ENCODE assay signal across 9 cellular contexts in genomic region chr3:137035631-137036030, GRCh38.
DNase-seq lines count a peak whose midpoint lies in the region; ATAC-seq and TF ChIP-seq lines count a peak whose summit lies in the region.
"Had no signal": no experiment of that assay in that cellular context is flagged by ENCODE, and none has a peak within 500 bp of the region (broad histone marks: within the 10 kb centered on the region; RNA-seq: fewer than 3 reads in every experiment).

No MANE protein-coding gene starts in this region.

- H3K4me1 ChIP-seq in Caco-2 (peaks cover 3% of the 10 kb centered on the region; the same call in 1 of the 2 replicates), H9 (ENCODE audit: insufficient read depth, low read length) (no peaks in the 10 kb centered on the region; the same call in 1 of the 2 replicates)

- no peak overlapping the region for H2BK120ac ChIP-seq in H9 (ENCODE audit: low read depth, low read length, poor library complexity, severe bottlenecking)

- H3K9ac ChIP-seq in H9 (ENCODE audit: extremely low read depth, insufficient read length, low read length): no peak overlapping the region

- no peak overlapping the region for H2AK5ac ChIP-seq in H9 (ENCODE audit: insufficient read length, low read length)

- H3K27me3 ChIP-seq in Caco-2 (replicated peaks; ENCODE audit: control insufficient read depth, insufficient read depth, low read length) (no peaks in the 10 kb centered on the region), H9 (ENCODE audit: insufficient read depth, low read length) (no peaks in the 10 kb centered on the region; the same call in 1 of the 2 replicates), kidney epithelial cell (ENCODE audit: control insufficient read depth, insufficient read depth, low read length) (peaks cover 4% of the 10 kb centered on the region)

- H3K36me3 Mint-ChIP-seq in Caco-2 (ENCODE audit: insufficient read depth, unreplicated experiment): no peaks in the 10 kb centered on the region
- no peaks in the 10 kb centered on the region for H3K36me3 Mint-ChIP-seq in H9 (ENCODE audit: insufficient read depth in 1 of 3, low read depth in 3 of 3)

- H3K4me1 Mint-ChIP-seq in Caco-2 (ENCODE audit: low read depth, unreplicated experiment) (no peaks in the 10 kb centered on the region), H9 (peaks cover 23 to 28% of the 10 kb centered on the region in 2 experiments)

- H3K4me3 ChIP-seq in Caco-2 (ENCODE audit: low read depth, low read length): no peak overlapping the region
- H3K4me3 ChIP-seq in kidney epithelial cell (ENCODE audit: low read depth, low read length): no peak overlapping the region

- intact Hi-C loops in Caco-2 (cut with micrococcal nuclease; ENCODE audit: unreplicated experiment): no loop called here

- H4K91ac ChIP-seq in H9 (ENCODE audit: insufficient read length, low read depth, low read length): no peak overlapping the region

- H3K56ac ChIP-seq in H9 (ENCODE audit: insufficient read length, low read depth, low read length): no peak overlapping the region

- no peak overlapping the region for H3K23ac ChIP-seq in H9 (ENCODE audit: insufficient read length, low read depth, low read length)

- H4K8ac ChIP-seq in H9 (replicated peaks; ENCODE audit: insufficient read length, low read depth, low read length): no peak overlapping the region

- H3K9me3 Mint-ChIP-seq in Caco-2 (ENCODE audit: unreplicated experiment) (no peaks in the 10 kb centered on the region), H9 (no peaks in the 10 kb centered on the region)

- WGBS in H9 (ENCODE audit: extremely low coverage, insufficient read length, low lambda C conversion rate): no CpG with 5 or more reads among the region's 5 CpGs

- no peaks in the 10 kb centered on the region for H4K20me1 ChIP-seq in H9 (ENCODE audit: control insufficient read depth, insufficient read depth, insufficient read length)

- no peaks in the 10 kb centered on the region for H3K23me2 ChIP-seq in H9 (ENCODE audit: insufficient read length, low read depth, low read length, poor library complexity, severe bottlenecking)

- H3K9me3 ChIP-seq in Caco-2 (no peaks in the 10 kb centered on the region), H9 (ENCODE audit: control insufficient read depth, low read depth, low read length) (no peaks in the 10 kb centered on the region)

- no peak overlapping the region for H4K5ac ChIP-seq in H9 (ENCODE audit: insufficient read length, low read depth, low read length)

- BruUV-seq in Caco-2 (replicated peaks; lab: Mats Ljungman, UMichigan): no TSS peak

- no peak overlapping the region for H3K18ac ChIP-seq in H9 (ENCODE audit: insufficient read length, low read depth, low read length)

- no peak overlapping the region for H2BK20ac ChIP-seq in H9 (ENCODE audit: low read depth, low read length, poor library complexity, severe bottlenecking)

- H3K79me1 ChIP-seq in H9 (ENCODE audit: insufficient read depth, low read depth, low read length, poor library complexity, severe bottlenecking): no peaks in the 10 kb centered on the region

- no peak overlapping the region for H3K4me2 ChIP-seq in H9 (ENCODE audit: insufficient read depth, insufficient read length, low read length)

- peak; percentile 59 for ATAC-seq in SK-N-SH treated with all-trans-retinoic acid at 6 μM for 48 hours
- ATAC-seq in HG02884 (IDR thresholded peaks at IDR 0.05; ENCODE audit: unreplicated experiment): no peak

- H3K27ac Mint-ChIP-seq in Caco-2 (ENCODE audit: unreplicated experiment) (no peak overlapping the region), H9 (no peak overlapping the region)

- H2BK5ac ChIP-seq in H9 (ENCODE audit: insufficient read length, low read length): no peak overlapping the region

- H3K27me3 Mint-ChIP-seq in Caco-2 (ENCODE audit: insufficient read depth, unreplicated experiment): no peaks in the 10 kb centered on the region
- H3K27me3 Mint-ChIP-seq in H9 (ENCODE audit: low read depth): peaks cover 38% of the 10 kb centered on the region

- no peak overlapping the region for H2BK12ac ChIP-seq in H9 (ENCODE audit: insufficient read length, low read depth, low read length)

- H3K4me3 Mint-ChIP-seq in Caco-2 (ENCODE audit: unreplicated experiment) (no peak overlapping the region), H9 (no peak overlapping the region)

- TF ChIP-seq CTCF in Caco-2 (IDR thresholded peaks at IDR 0.05; ENCODE audit: insufficient read depth in 1 of 2, low read depth in 1 of 2, low read length in 1 of 2, severe bottlenecking in 1 of 2, unreplicated experiment in 1 of 2): peak; percentile 38 to 40
- peak; percentile 63 for TF ChIP-seq CTCF in H9 (conservative IDR thresholded peaks at IDR 0.05)
- peak; percentile 18 for TF ChIP-seq CTCF in kidney epithelial cell (IDR thresholded peaks at IDR 0.05; ENCODE audit: insufficient read depth, low read length, poor library complexity, severe bottlenecking)

- no peak overlapping the region for H3T11ph ChIP-seq in H9 (ENCODE audit: low read length)

- H3K27ac ChIP-seq in H9 (ENCODE audit: insufficient read length, low read depth, low read length): no peak overlapping the region

- no peaks in the 10 kb centered on the region for H3K79me2 ChIP-seq in H9 (ENCODE audit: insufficient read depth, low read length)

- CTCF ChIA-PET in Caco-2 (lab: Charles Lee): interaction anchor here (1.2 kb wide), 1 partner anchor 13 kb away, joined by 4 read pairs; no protein-coding TSS in a partner anchor

- H2AFZ ChIP-seq in H9 (ENCODE audit: low read length): no peak overlapping the region

- no peak overlapping the region for H2BK15ac ChIP-seq in H9 (ENCODE audit: low read depth, low read length)

- no peak overlapping the region for H3K14ac ChIP-seq in H9 (ENCODE audit: insufficient read depth, low read length)

- H3K36me3 ChIP-seq in Caco-2 (ENCODE audit: control insufficient read depth, insufficient read depth, low read length) (no peaks in the 10 kb centered on the region), kidney epithelial cell (ENCODE audit: control insufficient read depth, insufficient read depth, low read length) (no peaks in the 10 kb centered on the region)

- POLR2A ChIA-PET in Caco-2 (lab: Charles Lee): no interaction called here

- H3K4ac ChIP-seq in H9 (ENCODE audit: low read depth, low read length): no peak overlapping the region

- peak in 1 of 2 experiments; percentile 27 for DNase-seq in Caco-2
- peak; percentile 70 for DNase-seq in H9
- DNase-seq in kidney epithelial cell (ENCODE audit: low read depth): no peak
- DNase-seq in middle frontal gyrus (ENCODE audit: extremely low spot score, low spot score): no peak
- DNase-seq in nucleus accumbens (lab: John Stamatoyannopoulos, UW): no peak
- DNase-seq in activated effector memory CD4-positive, alpha-beta T cell treated with Interleukin-2 at 50 U/mL for 16 hours: no peak
- DNase-seq: NCI-H2171 had no signal

TF ChIP-seq in SK-N-SH treated with all-trans-retinoic acid at 6 μM for 48 hours, 23 proteins besides CTCF, POLR2A, EP300 and RAD21:
- TF ChIP-seq ARNTL (CRISPR knock-in tag; IDR thresholded peaks at IDR 0.05; ENCODE audit: borderline replicate concordance, low read depth) (no peak), ZFP30 (CRISPR knock-in tag; IDR thresholded peaks at IDR 0.05) (no peak), ESRRG (CRISPR knock-in tag; IDR thresholded peaks at IDR 0.05) (no peak), ISL1 (CRISPR knock-in tag; IDR thresholded peaks at IDR 0.05) (no peak), ZNF70 (CRISPR knock-in tag; IDR thresholded peaks at IDR 0.05) (no peak), ZNF8 (CRISPR knock-in tag; IDR thresholded peaks at IDR 0.05) (no peak), RARB (CRISPR knock-in tag; IDR thresholded peaks at IDR 0.05) (no peak)
TF ChIP-seq in SK-N-SH treated with all-trans-retinoic acid at 6 μM for 48 hours: peak in this region for 0.
